In the genomic region with DNA sequence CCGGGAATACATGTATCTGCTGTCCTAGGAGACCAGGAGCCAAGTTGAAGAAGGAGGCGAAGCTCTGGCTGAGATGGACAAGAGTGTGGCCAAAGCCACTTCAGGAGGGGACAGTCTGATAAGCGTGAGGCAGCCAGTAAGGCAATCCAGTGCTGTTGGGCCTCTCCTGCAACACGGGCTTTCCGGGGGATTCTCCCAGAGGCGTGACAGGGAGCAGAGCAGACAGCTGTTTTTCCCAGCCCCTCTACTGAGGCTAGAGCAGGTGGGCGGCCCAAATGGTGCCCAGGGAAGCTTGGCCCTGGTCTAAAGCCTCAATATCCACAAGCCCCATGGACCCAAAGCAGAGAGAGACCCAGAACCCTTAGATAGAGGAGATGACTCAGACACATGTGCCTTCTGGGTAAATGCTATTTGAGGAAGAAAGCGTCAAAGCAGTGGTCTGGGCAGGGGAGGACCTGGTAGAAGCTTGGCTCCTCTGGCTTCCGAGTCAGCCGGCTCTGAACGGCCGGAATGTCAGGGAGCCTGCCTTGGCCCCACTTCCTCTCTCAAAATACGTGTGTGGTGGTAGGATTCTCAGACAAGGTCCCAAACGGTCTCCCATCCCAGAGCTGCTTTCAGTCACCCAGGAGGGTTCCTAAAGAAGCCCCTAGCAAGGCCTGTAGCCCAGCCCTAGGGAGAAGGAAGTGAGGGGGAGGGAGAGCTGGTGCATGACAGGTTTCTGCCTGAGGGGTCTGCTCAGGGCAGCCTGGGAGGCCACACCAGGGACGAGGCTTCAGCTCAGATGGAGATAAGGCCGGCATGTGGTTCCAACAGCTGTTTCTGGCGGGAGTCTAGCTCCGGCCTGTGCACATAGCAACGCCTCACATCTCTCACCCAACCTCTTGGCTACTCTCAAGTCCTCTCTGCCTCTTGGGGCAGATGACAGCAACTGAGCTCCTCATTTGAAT, we compare ENCODE assay signal across 1 cellular context.
A peak's percentile ranks its signal among the peaks of the same experiment; 100 is the strongest.
TF ChIP-seq lines count a peak whose summit lies in the region.

No MANE protein-coding gene starts in this region.

TF ChIP-seq in GM12878, 131 proteins besides CTCF, POLR2A, EP300 and RAD21:
- TF ChIP-seq, protein P1, sequence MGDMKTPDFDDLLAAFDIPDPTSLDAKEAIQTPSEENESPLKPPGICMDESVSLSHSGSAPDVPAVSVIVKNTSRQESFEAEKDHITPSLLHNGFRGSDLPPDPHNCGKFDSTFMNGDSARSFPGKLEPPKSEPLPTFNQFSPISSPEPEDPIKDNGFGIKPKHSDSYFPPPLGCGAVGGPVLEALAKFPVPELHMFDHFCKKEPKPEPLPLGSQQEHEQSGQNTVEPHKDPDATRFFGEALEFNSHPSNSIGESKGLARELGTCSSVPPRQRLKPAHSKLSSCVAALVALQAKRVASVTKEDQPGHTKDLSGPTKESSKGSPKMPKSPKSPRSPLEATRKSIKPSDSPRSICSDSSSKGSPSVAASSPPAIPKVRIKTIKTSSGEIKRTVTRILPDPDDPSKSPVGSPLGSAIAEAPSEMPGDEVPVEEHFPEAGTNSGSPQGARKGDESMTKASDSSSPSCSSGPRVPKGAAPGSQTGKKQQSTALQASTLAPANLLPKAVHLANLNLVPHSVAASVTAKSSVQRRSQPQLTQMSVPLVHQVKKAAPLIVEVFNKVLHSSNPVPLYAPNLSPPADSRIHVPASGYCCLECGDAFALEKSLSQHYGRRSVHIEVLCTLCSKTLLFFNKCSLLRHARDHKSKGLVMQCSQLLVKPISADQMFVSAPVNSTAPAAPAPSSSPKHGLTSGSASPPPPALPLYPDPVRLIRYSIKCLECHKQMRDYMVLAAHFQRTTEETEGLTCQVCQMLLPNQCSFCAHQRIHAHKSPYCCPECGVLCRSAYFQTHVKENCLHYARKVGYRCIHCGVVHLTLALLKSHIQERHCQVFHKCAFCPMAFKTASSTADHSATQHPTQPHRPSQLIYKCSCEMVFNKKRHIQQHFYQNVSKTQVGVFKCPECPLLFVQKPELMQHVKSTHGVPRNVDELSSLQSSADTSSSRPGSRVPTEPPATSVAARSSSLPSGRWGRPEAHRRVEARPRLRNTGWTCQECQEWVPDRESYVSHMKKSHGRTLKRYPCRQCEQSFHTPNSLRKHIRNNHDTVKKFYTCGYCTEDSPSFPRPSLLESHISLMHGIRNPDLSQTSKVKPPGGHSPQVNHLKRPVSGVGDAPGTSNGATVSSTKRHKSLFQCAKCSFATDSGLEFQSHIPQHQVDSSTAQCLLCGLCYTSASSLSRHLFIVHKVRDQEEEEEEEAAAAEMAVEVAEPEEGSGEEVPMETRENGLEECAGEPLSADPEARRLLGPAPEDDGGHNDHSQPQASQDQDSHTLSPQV (IDR thresholded peaks at IDR 0.05) = no peak
- TF ChIP-seq CREM (IDR thresholded peaks at IDR 0.05; ENCODE audit: low read depth) = peak; percentile 5; the same call in 1 of the 2 replicates
- TF ChIP-seq IKZF1 (conservative IDR thresholded peaks at IDR 0.05) = peak; percentile 53; the same call in 1 of the 2 replicates
- no peak; the same call in 1 of the 3 replicates for TF ChIP-seq POU2F2 (IDR thresholded peaks at IDR 0.05; ENCODE audit: borderline replicate concordance, low read depth, low read length)
- 0 out of 2 replicates have a peak, but pooled peaks have one; percentile 9 for TF ChIP-seq YY1 (IDR thresholded peaks at IDR 0.05; ENCODE audit: low read depth, low read length)
- no peak for TF ChIP-seq TCF7 (IDR thresholded peaks at IDR 0.05; ENCODE audit: borderline replicate concordance)
- TF ChIP-seq, protein P2, sequence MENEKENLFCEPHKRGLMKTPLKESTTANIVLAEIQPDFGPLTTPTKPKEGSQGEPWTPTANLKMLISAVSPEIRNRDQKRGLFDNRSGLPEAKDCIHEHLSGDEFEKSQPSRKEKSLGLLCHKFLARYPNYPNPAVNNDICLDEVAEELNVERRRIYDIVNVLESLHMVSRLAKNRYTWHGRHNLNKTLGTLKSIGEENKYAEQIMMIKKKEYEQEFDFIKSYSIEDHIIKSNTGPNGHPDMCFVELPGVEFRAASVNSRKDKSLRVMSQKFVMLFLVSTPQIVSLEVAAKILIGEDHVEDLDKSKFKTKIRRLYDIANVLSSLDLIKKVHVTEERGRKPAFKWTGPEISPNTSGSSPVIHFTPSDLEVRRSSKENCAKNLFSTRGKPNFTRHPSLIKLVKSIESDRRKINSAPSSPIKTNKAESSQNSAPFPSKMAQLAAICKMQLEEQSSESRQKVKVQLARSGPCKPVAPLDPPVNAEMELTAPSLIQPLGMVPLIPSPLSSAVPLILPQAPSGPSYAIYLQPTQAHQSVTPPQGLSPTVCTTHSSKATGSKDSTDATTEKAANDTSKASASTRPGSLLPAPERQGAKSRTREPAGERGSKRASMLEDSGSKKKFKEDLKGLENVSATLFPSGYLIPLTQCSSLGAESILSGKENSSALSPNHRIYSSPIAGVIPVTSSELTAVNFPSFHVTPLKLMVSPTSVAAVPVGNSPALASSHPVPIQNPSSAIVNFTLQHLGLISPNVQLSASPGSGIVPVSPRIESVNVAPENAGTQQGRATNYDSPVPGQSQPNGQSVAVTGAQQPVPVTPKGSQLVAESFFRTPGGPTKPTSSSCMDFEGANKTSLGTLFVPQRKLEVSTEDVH (IDR thresholded peaks at IDR 0.05; ENCODE audit: low read depth, partially characterized antibody) = no peak
- no peak for TF ChIP-seq WRNIP1 (IDR thresholded peaks at IDR 0.05; ENCODE audit: borderline replicate concordance, low read depth, low read length)
- TF ChIP-seq MEF2B (IDR thresholded peaks at IDR 0.05; ENCODE audit: partially characterized antibody, poor library complexity, severe bottlenecking) = peak; percentile 27
- TF ChIP-seq SPI1 (IDR thresholded peaks at IDR 0.05; ENCODE audit: borderline replicate concordance, insufficient read depth, low read depth, low read length) = peak; percentile 76
- TF ChIP-seq, protein P3, sequence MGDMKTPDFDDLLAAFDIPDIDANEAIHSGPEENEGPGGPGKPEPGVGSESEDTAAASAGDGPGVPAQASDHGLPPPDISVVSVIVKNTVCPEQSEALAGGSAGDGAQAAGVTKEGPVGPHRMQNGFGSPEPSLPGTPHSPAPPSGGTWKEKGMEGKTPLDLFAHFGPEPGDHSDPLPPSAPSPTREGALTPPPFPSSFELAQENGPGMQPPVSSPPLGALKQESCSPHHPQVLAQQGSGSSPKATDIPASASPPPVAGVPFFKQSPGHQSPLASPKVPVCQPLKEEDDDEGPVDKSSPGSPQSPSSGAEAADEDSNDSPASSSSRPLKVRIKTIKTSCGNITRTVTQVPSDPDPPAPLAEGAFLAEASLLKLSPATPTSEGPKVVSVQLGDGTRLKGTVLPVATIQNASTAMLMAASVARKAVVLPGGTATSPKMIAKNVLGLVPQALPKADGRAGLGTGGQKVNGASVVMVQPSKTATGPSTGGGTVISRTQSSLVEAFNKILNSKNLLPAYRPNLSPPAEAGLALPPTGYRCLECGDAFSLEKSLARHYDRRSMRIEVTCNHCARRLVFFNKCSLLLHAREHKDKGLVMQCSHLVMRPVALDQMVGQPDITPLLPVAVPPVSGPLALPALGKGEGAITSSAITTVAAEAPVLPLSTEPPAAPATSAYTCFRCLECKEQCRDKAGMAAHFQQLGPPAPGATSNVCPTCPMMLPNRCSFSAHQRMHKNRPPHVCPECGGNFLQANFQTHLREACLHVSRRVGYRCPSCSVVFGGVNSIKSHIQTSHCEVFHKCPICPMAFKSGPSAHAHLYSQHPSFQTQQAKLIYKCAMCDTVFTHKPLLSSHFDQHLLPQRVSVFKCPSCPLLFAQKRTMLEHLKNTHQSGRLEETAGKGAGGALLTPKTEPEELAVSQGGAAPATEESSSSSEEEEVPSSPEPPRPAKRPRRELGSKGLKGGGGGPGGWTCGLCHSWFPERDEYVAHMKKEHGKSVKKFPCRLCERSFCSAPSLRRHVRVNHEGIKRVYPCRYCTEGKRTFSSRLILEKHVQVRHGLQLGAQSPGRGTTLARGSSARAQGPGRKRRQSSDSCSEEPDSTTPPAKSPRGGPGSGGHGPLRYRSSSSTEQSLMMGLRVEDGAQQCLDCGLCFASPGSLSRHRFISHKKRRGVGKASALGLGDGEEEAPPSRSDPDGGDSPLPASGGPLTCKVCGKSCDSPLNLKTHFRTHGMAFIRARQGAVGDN (IDR thresholded peaks at IDR 0.05) = peak; percentile 67; the same call in 1 of the 2 replicates
- TF ChIP-seq, protein P4, sequence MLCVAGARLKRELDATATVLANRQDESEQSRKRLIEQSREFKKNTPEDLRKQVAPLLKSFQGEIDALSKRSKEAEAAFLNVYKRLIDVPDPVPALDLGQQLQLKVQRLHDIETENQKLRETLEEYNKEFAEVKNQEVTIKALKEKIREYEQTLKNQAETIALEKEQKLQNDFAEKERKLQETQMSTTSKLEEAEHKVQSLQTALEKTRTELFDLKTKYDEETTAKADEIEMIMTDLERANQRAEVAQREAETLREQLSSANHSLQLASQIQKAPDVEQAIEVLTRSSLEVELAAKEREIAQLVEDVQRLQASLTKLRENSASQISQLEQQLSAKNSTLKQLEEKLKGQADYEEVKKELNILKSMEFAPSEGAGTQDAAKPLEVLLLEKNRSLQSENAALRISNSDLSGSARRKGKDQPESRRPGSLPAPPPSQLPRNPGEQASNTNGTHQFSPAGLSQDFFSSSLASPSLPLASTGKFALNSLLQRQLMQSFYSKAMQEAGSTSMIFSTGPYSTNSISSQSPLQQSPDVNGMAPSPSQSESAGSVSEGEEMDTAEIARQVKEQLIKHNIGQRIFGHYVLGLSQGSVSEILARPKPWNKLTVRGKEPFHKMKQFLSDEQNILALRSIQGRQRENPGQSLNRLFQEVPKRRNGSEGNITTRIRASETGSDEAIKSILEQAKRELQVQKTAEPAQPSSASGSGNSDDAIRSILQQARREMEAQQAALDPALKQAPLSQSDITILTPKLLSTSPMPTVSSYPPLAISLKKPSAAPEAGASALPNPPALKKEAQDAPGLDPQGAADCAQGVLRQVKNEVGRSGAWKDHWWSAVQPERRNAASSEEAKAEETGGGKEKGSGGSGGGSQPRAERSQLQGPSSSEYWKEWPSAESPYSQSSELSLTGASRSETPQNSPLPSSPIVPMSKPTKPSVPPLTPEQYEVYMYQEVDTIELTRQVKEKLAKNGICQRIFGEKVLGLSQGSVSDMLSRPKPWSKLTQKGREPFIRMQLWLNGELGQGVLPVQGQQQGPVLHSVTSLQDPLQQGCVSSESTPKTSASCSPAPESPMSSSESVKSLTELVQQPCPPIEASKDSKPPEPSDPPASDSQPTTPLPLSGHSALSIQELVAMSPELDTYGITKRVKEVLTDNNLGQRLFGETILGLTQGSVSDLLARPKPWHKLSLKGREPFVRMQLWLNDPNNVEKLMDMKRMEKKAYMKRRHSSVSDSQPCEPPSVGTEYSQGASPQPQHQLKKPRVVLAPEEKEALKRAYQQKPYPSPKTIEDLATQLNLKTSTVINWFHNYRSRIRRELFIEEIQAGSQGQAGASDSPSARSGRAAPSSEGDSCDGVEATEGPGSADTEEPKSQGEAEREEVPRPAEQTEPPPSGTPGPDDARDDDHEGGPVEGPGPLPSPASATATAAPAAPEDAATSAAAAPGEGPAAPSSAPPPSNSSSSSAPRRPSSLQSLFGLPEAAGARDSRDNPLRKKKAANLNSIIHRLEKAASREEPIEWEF (IDR thresholded peaks at IDR 0.05; ENCODE audit: insufficient replicate concordance, low read depth, low read length) = peak; percentile 46
- TF ChIP-seq NBN (IDR thresholded peaks at IDR 0.05) = no peak
- TF ChIP-seq, protein P5, sequence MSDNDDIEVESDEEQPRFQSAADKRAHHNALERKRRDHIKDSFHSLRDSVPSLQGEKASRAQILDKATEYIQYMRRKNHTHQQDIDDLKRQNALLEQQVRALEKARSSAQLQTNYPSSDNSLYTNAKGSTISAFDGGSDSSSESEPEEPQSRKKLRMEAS (IDR thresholded peaks at IDR 0.05; ENCODE audit: low read depth, low read length) = peak; percentile 58
- TF ChIP-seq, protein P6, sequence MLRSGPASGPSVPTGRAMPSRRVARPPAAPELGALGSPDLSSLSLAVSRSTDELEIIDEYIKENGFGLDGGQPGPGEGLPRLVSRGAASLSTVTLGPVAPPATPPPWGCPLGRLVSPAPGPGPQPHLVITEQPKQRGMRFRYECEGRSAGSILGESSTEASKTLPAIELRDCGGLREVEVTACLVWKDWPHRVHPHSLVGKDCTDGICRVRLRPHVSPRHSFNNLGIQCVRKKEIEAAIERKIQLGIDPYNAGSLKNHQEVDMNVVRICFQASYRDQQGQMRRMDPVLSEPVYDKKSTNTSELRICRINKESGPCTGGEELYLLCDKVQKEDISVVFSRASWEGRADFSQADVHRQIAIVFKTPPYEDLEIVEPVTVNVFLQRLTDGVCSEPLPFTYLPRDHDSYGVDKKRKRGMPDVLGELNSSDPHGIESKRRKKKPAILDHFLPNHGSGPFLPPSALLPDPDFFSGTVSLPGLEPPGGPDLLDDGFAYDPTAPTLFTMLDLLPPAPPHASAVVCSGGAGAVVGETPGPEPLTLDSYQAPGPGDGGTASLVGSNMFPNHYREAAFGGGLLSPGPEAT (IDR thresholded peaks at IDR 0.05; ENCODE audit: low read depth) = peak; percentile 26; the same call in 1 of the 2 replicates
- TF ChIP-seq EGR1 (IDR thresholded peaks at IDR 0.05; ENCODE audit: borderline replicate concordance in 1 of 2, low read depth in 2 of 2, low read length in 2 of 2) = peak in 1 of 2 experiments; percentile 55; a peak in 1 of 3 replicates
- TF ChIP-seq MEF2A (IDR thresholded peaks at IDR 0.05; ENCODE audit: insufficient read depth, low read depth, low read length) = 0 out of 2 replicates have a peak, but pooled peaks have one; percentile 31
- no peak for TF ChIP-seq ASH2L (IDR thresholded peaks at IDR 0.05; ENCODE audit: borderline replicate concordance, low read depth)
- peak; percentile 3; the same call in 1 of the 2 replicates for TF ChIP-seq BCL11A (IDR thresholded peaks at IDR 0.05; ENCODE audit: low read depth, low read length)
- peak; percentile 64; the same call in 1 of the 2 replicates for TF ChIP-seq TCF12 (IDR thresholded peaks at IDR 0.05; ENCODE audit: low read depth, low read length)
- TF ChIP-seq, protein P7, sequence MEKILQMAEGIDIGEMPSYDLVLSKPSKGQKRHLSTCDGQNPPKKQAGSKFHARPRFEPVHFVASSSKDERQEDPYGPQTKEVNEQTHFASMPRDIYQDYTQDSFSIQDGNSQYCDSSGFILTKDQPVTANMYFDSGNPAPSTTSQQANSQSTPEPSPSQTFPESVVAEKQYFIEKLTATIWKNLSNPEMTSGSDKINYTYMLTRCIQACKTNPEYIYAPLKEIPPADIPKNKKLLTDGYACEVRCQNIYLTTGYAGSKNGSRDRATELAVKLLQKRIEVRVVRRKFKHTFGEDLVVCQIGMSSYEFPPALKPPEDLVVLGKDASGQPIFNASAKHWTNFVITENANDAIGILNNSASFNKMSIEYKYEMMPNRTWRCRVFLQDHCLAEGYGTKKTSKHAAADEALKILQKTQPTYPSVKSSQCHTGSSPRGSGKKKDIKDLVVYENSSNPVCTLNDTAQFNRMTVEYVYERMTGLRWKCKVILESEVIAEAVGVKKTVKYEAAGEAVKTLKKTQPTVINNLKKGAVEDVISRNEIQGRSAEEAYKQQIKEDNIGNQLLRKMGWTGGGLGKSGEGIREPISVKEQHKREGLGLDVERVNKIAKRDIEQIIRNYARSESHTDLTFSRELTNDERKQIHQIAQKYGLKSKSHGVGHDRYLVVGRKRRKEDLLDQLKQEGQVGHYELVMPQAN (conservative IDR thresholded peaks at IDR 0.05) = 0 out of 2 replicates have a peak, but pooled peaks have one; percentile 42
- TF ChIP-seq HDGF (IDR thresholded peaks at IDR 0.05) = no peak
- TF ChIP-seq RUNX3 (IDR thresholded peaks at IDR 0.05; ENCODE audit: low read length) = peak; percentile 27
